16 cellular contexts compared by ENCODE assay signal in genomic region chr18:50093366-50093765, GRCh38.
A peak's percentile ranks its signal among the peaks of the same experiment; 100 is the strongest.
DNase-seq lines count a peak whose midpoint lies in the region; ATAC-seq and TF ChIP-seq lines count a peak whose summit lies in the region.
"Had no signal": no experiment of that assay in that cellular context is flagged by ENCODE, and none has a peak within 500 bp of the region (broad histone marks: within the 10 kb centered on the region; RNA-seq: fewer than 3 reads in every experiment).

No MANE protein-coding gene starts in this region.

- no peak overlapping the region for H3K23ac ChIP-seq in mesendoderm (ENCODE audit: low read length)

- no peak overlapping the region for H3K9ac ChIP-seq in mesendoderm (ENCODE audit: low read length)
- H3K9ac ChIP-seq: GM23248 had no signal

- H3K79me2 ChIP-seq in GM23338 (replicated peaks; ENCODE audit: insufficient read depth) = no peaks in the 10 kb centered on the region
- H3K79me2 ChIP-seq in mesendoderm (ENCODE audit: control insufficient read depth, insufficient read depth, low read length) = no peaks in the 10 kb centered on the region

- H3K4me1 Mint-ChIP-seq in GM23338 = peaks cover 45% of the 10 kb centered on the region
- peaks cover 38% of the 10 kb centered on the region for H3K4me1 Mint-ChIP-seq in brain
- H3K4me1 Mint-ChIP-seq: CD4-positive, alpha-beta memory T cell had no signal

- no peak overlapping the region for H4K5ac ChIP-seq in mesendoderm (ENCODE audit: low read length)

- no peaks in the 10 kb centered on the region for H3K79me1 ChIP-seq in mesendoderm (ENCODE audit: low read length)

- H3K9me2 ChIP-seq in GM23338 (ENCODE audit: insufficient read depth) = peaks cover 14% of the 10 kb centered on the region

- peaks cover 6% of the 10 kb centered on the region for H3K27me3 Mint-ChIP-seq in GM23338 (ENCODE audit: insufficient read depth, low read depth, poor library complexity)
- peaks cover 7% of the 10 kb centered on the region for H3K27me3 Mint-ChIP-seq in brain

- H3K4ac ChIP-seq in mesendoderm (ENCODE audit: low read depth, low read length) = no peak overlapping the region

- no peak overlapping the region for H2AFZ ChIP-seq in GM23338
- H2AFZ ChIP-seq: GM23248 had no signal

- H3K4me3 Mint-ChIP-seq in GM23338 (no peak overlapping the region), brain (peak overlapping the region in 1 of 5 experiments; percentile 42)
- H3K4me3 Mint-ChIP-seq: CD4-positive, alpha-beta memory T cell; H9; IgD-negative memory B cell had no signal

- no peaks in the 10 kb centered on the region for H4K20me1 ChIP-seq in GM23338 (replicated peaks; ENCODE audit: insufficient read depth)

- no peak overlapping the region for H3K27ac ChIP-seq in GM23338 (ENCODE audit: low read depth)
- H3K27ac ChIP-seq in mesendoderm (ENCODE audit: low read depth, low read length) = no peak overlapping the region
- H3K27ac ChIP-seq: A549, C4-2B, GM23248 had no signal

- H3K4me3 ChIP-seq in GM23338 (no peak overlapping the region), mesendoderm (ENCODE audit: low read length) (no peak overlapping the region)
- H3K4me3 ChIP-seq: A549, GM23248 had no signal

- H2BK5ac ChIP-seq in mesendoderm (ENCODE audit: low read length) = no peak overlapping the region

- no peaks in the 10 kb centered on the region for H3K9me3 Mint-ChIP-seq in GM23338
- no peaks in the 10 kb centered on the region for H3K9me3 Mint-ChIP-seq in brain
- H3K9me3 Mint-ChIP-seq: CD4-positive, alpha-beta memory T cell; H9; IgD-negative memory B cell had no signal

- H2AK5ac ChIP-seq in mesendoderm (ENCODE audit: low read length) = no peak overlapping the region

- no peaks in the 10 kb centered on the region for H3K36me3 Mint-ChIP-seq in GM23338 (ENCODE audit: low read depth)
- H3K36me3 Mint-ChIP-seq in brain = no peaks in the 10 kb centered on the region
- H3K36me3 Mint-ChIP-seq: CD4-positive, alpha-beta memory T cell had no signal

- H3K4me2 ChIP-seq in GM23338 (0 out of 2 replicates have a peak overlapping the region, but pooled peaks have one; percentile 67), mesendoderm (ENCODE audit: low read length) (no peak overlapping the region)
- H3K4me2 ChIP-seq: A549 had no signal

- H3K27ac Mint-ChIP-seq in GM23338 (no peak overlapping the region), brain (peak overlapping the region in 3 of 5 experiments; percentile 46 to 95 (median 75))
- H3K27ac Mint-ChIP-seq: CD4-positive, alpha-beta memory T cell; IgD-negative memory B cell had no signal

- H4K8ac ChIP-seq in mesendoderm (ENCODE audit: low read depth, low read length) = no peak overlapping the region

- H3K56ac ChIP-seq in mesendoderm (ENCODE audit: low read length) = no peak overlapping the region

- H2BK120ac ChIP-seq in mesendoderm (ENCODE audit: low read depth, low read length) = no peak overlapping the region

- no peak for DNase-seq in GM23338 (ENCODE audit: low spot score)
- DNase-seq in mesendoderm = peak; percentile 40
- no peak for DNase-seq in medulla oblongata (ENCODE audit: extremely low spot score)
- no peak for DNase-seq in central memory CD4-positive, alpha-beta T cell
- DNase-seq: BE2C; CD4-positive, alpha-beta memory T cell; COR-L47; DND-41; GF-D8; GM23248; H9 had no signal

- H3K27me3 ChIP-seq in GM23338 (ENCODE audit: insufficient read depth) = no peaks in the 10 kb centered on the region
- H3K27me3 ChIP-seq in mesendoderm (ENCODE audit: insufficient read depth, low read length, poor library complexity) = no peaks in the 10 kb centered on the region
- H3K27me3 ChIP-seq: BE2C had no signal

- H3K4me1 ChIP-seq in GM23338 (ENCODE audit: insufficient read depth) (peaks cover 35% of the 10 kb centered on the region), mesendoderm (ENCODE audit: control insufficient read depth, low read depth, low read length) (no peaks in the 10 kb centered on the region)
- H3K4me1 ChIP-seq: A549, BE2C had no signal

- no CpG with 5 or more reads among the region's 4 CpGs for WGBS in mesendoderm (ENCODE audit: extremely low coverage, insufficient coverage, low lambda C conversion rate)

- H3K18ac ChIP-seq in mesendoderm (ENCODE audit: low read length) = no peak overlapping the region

- H3K36me3 ChIP-seq in GM23338 (ENCODE audit: insufficient read depth) (no peaks in the 10 kb centered on the region), mesendoderm (ENCODE audit: control insufficient read depth, insufficient read depth, low read length) (no peaks in the 10 kb centered on the region)
- H3K36me3 ChIP-seq: BE2C had no signal

- H3F3A ChIP-seq in GM23338 (replicated peaks; ENCODE audit: low read depth) = no peaks in the 10 kb centered on the region

- no peak overlapping the region for H2BK15ac ChIP-seq in mesendoderm (replicated peaks; ENCODE audit: low read depth)

- no peak for TF ChIP-seq CTCF in GM23338 (conservative IDR thresholded peaks at IDR 0.05; ENCODE audit: low read depth in 2 of 2)
- no peak for TF ChIP-seq CTCF in brain (conservative IDR thresholded peaks at IDR 0.05)

- ATAC-seq in GM23338 (no peak), GM21423 (IDR thresholded peaks at IDR 0.05; ENCODE audit: unreplicated experiment) (no peak)
- ATAC-seq: A549 had no signal

TF ChIP-seq in GM23338, 12 proteins besides CTCF, POLR2A, EP300 and RAD21 (continues in another document):
- TF ChIP-seq NANOG (IDR thresholded peaks at IDR 0.05; ENCODE audit: borderline replicate concordance) (no peak), JUNB (IDR thresholded peaks at IDR 0.05; ENCODE audit: unreplicated experiment) (no peak), POLR2AphosphoS5 (IDR thresholded peaks at IDR 0.05; ENCODE audit: low read depth) (no peak), STAT1 (IDR thresholded peaks at IDR 0.05; ENCODE audit: unreplicated experiment) (no peak), EZH2 (IDR thresholded peaks at IDR 0.05; ENCODE audit: low read depth, unreplicated experiment) (no peak), CREB1 (CRISPR knock-in tag; IDR thresholded peaks at IDR 0.05; ENCODE audit: low read depth) (no peak), ZNF331 (CRISPR knock-in tag; IDR thresholded peaks at IDR 0.05; ENCODE audit: low read depth) (no peak), ZNF114 (CRISPR knock-in tag; IDR thresholded peaks at IDR 0.05) (no peak), EZH2phosphoT487 (IDR thresholded peaks at IDR 0.05; ENCODE audit: unreplicated experiment) (no peak), ETS1 (IDR thresholded peaks at IDR 0.05) (no peak)
- TF ChIP-seq, protein P1, sequence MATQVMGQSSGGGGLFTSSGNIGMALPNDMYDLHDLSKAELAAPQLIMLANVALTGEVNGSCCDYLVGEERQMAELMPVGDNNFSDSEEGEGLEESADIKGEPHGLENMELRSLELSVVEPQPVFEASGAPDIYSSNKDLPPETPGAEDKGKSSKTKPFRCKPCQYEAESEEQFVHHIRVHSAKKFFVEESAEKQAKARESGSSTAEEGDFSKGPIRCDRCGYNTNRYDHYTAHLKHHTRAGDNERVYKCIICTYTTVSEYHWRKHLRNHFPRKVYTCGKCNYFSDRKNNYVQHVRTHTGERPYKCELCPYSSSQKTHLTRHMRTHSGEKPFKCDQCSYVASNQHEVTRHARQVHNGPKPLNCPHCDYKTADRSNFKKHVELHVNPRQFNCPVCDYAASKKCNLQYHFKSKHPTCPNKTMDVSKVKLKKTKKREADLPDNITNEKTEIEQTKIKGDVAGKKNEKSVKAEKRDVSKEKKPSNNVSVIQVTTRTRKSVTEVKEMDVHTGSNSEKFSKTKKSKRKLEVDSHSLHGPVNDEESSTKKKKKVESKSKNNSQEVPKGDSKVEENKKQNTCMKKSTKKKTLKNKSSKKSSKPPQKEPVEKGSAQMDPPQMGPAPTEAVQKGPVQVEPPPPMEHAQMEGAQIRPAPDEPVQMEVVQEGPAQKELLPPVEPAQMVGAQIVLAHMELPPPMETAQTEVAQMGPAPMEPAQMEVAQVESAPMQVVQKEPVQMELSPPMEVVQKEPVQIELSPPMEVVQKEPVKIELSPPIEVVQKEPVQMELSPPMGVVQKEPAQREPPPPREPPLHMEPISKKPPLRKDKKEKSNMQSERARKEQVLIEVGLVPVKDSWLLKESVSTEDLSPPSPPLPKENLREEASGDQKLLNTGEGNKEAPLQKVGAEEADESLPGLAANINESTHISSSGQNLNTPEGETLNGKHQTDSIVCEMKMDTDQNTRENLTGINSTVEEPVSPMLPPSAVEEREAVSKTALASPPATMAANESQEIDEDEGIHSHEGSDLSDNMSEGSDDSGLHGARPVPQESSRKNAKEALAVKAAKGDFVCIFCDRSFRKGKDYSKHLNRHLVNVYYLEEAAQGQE (IDR thresholded peaks at IDR 0.05; ENCODE audit: unreplicated experiment) = no peak
